24 cellular contexts compared by ENCODE assay signal in the genomic region with DNA sequence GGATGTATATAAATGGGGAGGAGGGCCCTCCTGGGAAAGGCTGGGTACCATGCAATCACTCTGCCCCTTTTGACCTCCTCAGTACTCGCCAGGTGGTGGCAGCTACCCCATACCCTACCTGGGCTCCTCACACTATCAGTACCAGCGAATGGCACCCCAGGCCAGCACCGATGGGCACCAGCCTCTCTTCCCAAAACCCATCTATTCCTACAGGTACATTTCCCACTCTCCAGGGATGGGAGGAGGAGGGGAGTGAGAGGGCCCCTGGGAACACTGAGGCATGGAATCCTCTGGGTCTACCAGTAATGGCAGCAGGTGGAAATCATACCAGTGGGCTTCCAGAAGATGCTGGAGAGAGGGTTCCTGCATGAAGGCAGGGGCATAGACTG. TPM values are rescaled to one million over a fixed set of nuclear protein-coding genes. Genes with fewer than 3 reads are reported as not detected.
DNase-seq lines count a peak whose midpoint lies in the region; ATAC-seq and TF ChIP-seq lines count a peak whose summit lies in the region.
"Had no signal": no experiment of that assay in that cellular context is flagged by ENCODE, and none has a peak within 500 bp of the region (broad histone marks: within the 10 kb centered on the region; RNA-seq: fewer than 3 reads in every experiment).

No MANE protein-coding gene starts in this region.

- no peaks in the 10 kb centered on the region for H3F3A ChIP-seq in MM.1S (ENCODE audit: insufficient read depth, low read length)

- no peaks in the 10 kb centered on the region for H3K9me2 ChIP-seq in MM.1S (replicated peaks; ENCODE audit: insufficient read depth, low read length)

- H3K27me3 ChIP-seq in colonic mucosa (no peaks in the 10 kb centered on the region), mucosa of rectum (ENCODE audit: control insufficient read depth in 2 of 2, insufficient read depth in 2 of 2, low read length in 2 of 2) (no peaks in the 10 kb centered on the region), MM.1S (replicated peaks; ENCODE audit: insufficient read depth, low read length) (peaks cover 96% of the 10 kb centered on the region)
- H3K27me3 ChIP-seq: BE2C; BLaER1 treated with 17β-estradiol and CSF1 and Interleukin-3, amounts not matched to agents 10 nM and 100 nM had no signal

- H3K36me3 ChIP-seq in colonic mucosa, result no peaks in the 10 kb centered on the region
- no peaks in the 10 kb centered on the region for H3K36me3 ChIP-seq in mucosa of rectum (ENCODE audit: control insufficient read depth in 2 of 2, insufficient read depth in 2 of 2, low read length in 2 of 2)
- no peaks in the 10 kb centered on the region for H3K36me3 ChIP-seq in MM.1S (replicated peaks; ENCODE audit: insufficient read depth, low read length)
- H3K36me3 ChIP-seq: BE2C; BLaER1 treated with 17β-estradiol and CSF1 and Interleukin-3, amounts not matched to agents 10 nM and 100 nM; HAP-1 had no signal

- H3K4me3 ChIP-seq in colonic mucosa (no peak overlapping the region), mucosa of rectum (ENCODE audit: low read length in 2 of 2) (no peak overlapping the region), MM.1S (ENCODE audit: low read length) (no peak overlapping the region)
- H3K4me3 ChIP-seq: A549; BLaER1 treated with 17β-estradiol and CSF1 and Interleukin-3, amounts not matched to agents 10 nM and 100 nM; HAP-1 had no signal

- TF ChIP-seq CTCF in RWPE1 (conservative IDR thresholded peaks at IDR 0.05; ENCODE audit: low read depth) (no peak), colonic mucosa (IDR thresholded peaks at IDR 0.05) (no peak), MM.1S (IDR thresholded peaks at IDR 0.05; ENCODE audit: low read length) (no peak)

- CTCF ChIA-PET in RWPE1 (lab: Yijun Ruan, JAX), result interaction anchor here (0.6 to 1.6 kb wide), 3 partner anchors 34 to 296 kb away, joined by 3 to 4 read pairs (median 4); no protein-coding TSS in a partner anchor

- H3K4me2 ChIP-seq in MM.1S (ENCODE audit: low read depth, low read length), result no peak overlapping the region
- H3K4me2 ChIP-seq: A549 had no signal

- no peaks in the 10 kb centered on the region for H3K79me2 ChIP-seq in MM.1S (ENCODE audit: low read length)

- H3K27ac ChIP-seq in RWPE1 (peak overlapping the region; percentile 80; the same call in 1 of the 2 replicates), colonic mucosa (peak overlapping the region; percentile 20), mucosa of rectum (ENCODE audit: low read depth in 2 of 2, low read length in 2 of 2) (peak overlapping the region; percentile 75 to 85), MM.1S (ENCODE audit: low read length) (no peak overlapping the region)
- H3K27ac ChIP-seq: BLaER1 treated with 17β-estradiol and CSF1 and Interleukin-3, amounts not matched to agents 10 nM and 100 nM had no signal

- H3K9me3 ChIP-seq in colonic mucosa (no peaks in the 10 kb centered on the region), mucosa of rectum (ENCODE audit: control insufficient read depth in 2 of 2, low read length in 2 of 2) (no peaks in the 10 kb centered on the region), MM.1S (replicated peaks; ENCODE audit: insufficient read depth, low read length) (no peaks in the 10 kb centered on the region)
- H3K9me3 ChIP-seq: A549; BE2C; BLaER1 treated with 17β-estradiol and CSF1 and Interleukin-3, amounts not matched to agents 10 nM and 100 nM; HAP-1 had no signal

- ATAC-seq in HG02798 (IDR thresholded peaks at IDR 0.05; ENCODE audit: poor library complexity, unreplicated experiment) (no peak), HG02840 (IDR thresholded peaks at IDR 0.05; ENCODE audit: low FRiP score, unreplicated experiment) (no peak), HG03439 (IDR thresholded peaks at IDR 0.05; ENCODE audit: unreplicated experiment) (no peak)

- DNase-seq in RWPE1 (ENCODE audit: low spot score), result no peak
- DNase-seq in colonic mucosa, result no peak
- no peak for DNase-seq in MM.1S
- DNase-seq: 8988T; ACHN; AML-193; BE2C; Calu3; CD4-positive, alpha-beta memory T cell; COR-L47; DMS53; DMS79 treated with DMSO at 0.1 percent for 48 hours; GF-D8; GOT3; HFFc6 had no signal

- H3K9ac ChIP-seq in colonic mucosa (ENCODE audit: low read depth in 2 of 2, low read length in 2 of 2) (no peak overlapping the region), mucosa of rectum (ENCODE audit: low read depth in 1 of 2, low read length in 2 of 2) (peak overlapping the region in 1 of 2 donors; percentile 18), MM.1S (ENCODE audit: low read length) (no peak overlapping the region)
- H3K9ac ChIP-seq: BLaER1 treated with 17β-estradiol and CSF1 and Interleukin-3, amounts not matched to agents 10 nM and 100 nM had no signal

- no peak overlapping the region for H2AFZ ChIP-seq in MM.1S (ENCODE audit: low read length)

- intact Hi-C loops in colonic mucosa (cut with DNase I), result no loop called here

- H3K4me1 ChIP-seq in colonic mucosa (peaks cover 27% of the 10 kb centered on the region), mucosa of rectum (ENCODE audit: control insufficient read depth in 2 of 2, insufficient read depth in 2 of 2, low read length in 2 of 2) (peaks cover 50 to 72% of the 10 kb centered on the region in 2 donors), MM.1S (ENCODE audit: low read length) (no peaks in the 10 kb centered on the region)
- H3K4me1 ChIP-seq: BE2C had no signal

- POLR2A ChIA-PET in RWPE1 (lab: Yijun Ruan, JAX; ENCODE audit: low non-redundant PET), result no interaction called here

- no peaks in the 10 kb centered on the region for H4K20me1 ChIP-seq in MM.1S (ENCODE audit: insufficient read depth, low read length)
- H4K20me1 ChIP-seq: BLaER1 treated with 17β-estradiol and CSF1 and Interleukin-3, amounts not matched to agents 10 nM and 100 nM had no signal

RNA-seq across cellular contexts. Expression of a gene that starts 22.9 kb away (rescaled TPM):
- total RNA-seq in colonic mucosa, result under 1 TPM in 1 of 2 donors, not detected in 1; 0.32 TPM
- total RNA-seq: Calu3; CD4-positive, alpha-beta memory T cell; Daoy; G401; HFFc6 had no signal

RNA-seq across cellular contexts. Expression of a gene that starts 23.4 kb away (rescaled TPM):
- total RNA-seq in colonic mucosa, result 10 to 100 TPM; 31.4 to 39.8 TPM

RNA-seq across cellular contexts. Expression of a gene that starts 42.3 kb away (rescaled TPM):
- total RNA-seq in colonic mucosa, result 10 to 100 TPM; 71.9 to 82.7 TPM

RNA-seq across cellular contexts. Expression of a gene that starts 47.7 kb away (rescaled TPM):
- total RNA-seq in colonic mucosa, result 100 to 1,000 TPM in 1 of 2 donors, 10 to 100 TPM in 1; 14.4 to 111 TPM

RNA-seq across cellular contexts. Expression of a gene that starts 55.6 kb away (rescaled TPM):
- 10 to 100 TPM; 24.7 to 40.5 TPM for total RNA-seq in colonic mucosa
- total RNA-seq: Calu3; CD4-positive, alpha-beta memory T cell; Daoy; G401 had no signal
